14 cellular contexts compared by ENCODE assay signal in genomic region chr13:85508683-85509329, GRCh38.
DNase-seq lines count a peak whose midpoint lies in the region; ATAC-seq and TF ChIP-seq lines count a peak whose summit lies in the region.
"Had no signal": no experiment of that assay in that cellular context is flagged by ENCODE, and none has a peak within 500 bp of the region (broad histone marks: within the 10 kb centered on the region; RNA-seq: fewer than 3 reads in every experiment).

No MANE protein-coding gene starts in this region.

- peak overlapping the region; percentile 83 for H3K27ac ChIP-seq in RWPE2 (ENCODE audit: poor library complexity, severe bottlenecking)
- H3K27ac ChIP-seq: thoracic aorta had no signal

- H3K27me3 ChIP-seq in RWPE2 (ENCODE audit: insufficient read depth, poor library complexity, severe bottlenecking): no peaks in the 10 kb centered on the region

- H3K27ac Mint-ChIP-seq in progenitor cell of endocrine pancreas: peak overlapping the region; percentile 10
- no peak overlapping the region for H3K27ac Mint-ChIP-seq in activated T-helper 17 cell treated with anti-CD3 and anti-CD28 coated beads, Interleukin-2, amount 50 U/mL, for 72 hours
- H3K27ac Mint-ChIP-seq: activated naive CD8-positive, alpha-beta T cell had no signal

- H3K9me3 Mint-ChIP-seq in progenitor cell of endocrine pancreas (ENCODE audit: low read depth): peaks cover 4% of the 10 kb centered on the region
- H3K9me3 Mint-ChIP-seq in activated T-helper 17 cell treated with anti-CD3 and anti-CD28 coated beads, Interleukin-2, amount 50 U/mL, for 72 hours: no peaks in the 10 kb centered on the region
- H3K9me3 Mint-ChIP-seq: neural crest cell had no signal

- H3K4me3 ChIP-seq in RWPE2 (ENCODE audit: severe bottlenecking) (no peak overlapping the region), fibroblast of pulmonary artery (replicated peaks; ENCODE audit: low read depth, low read length) (no peak overlapping the region)
- H3K4me3 ChIP-seq: thoracic aorta had no signal

- no peak for ATAC-seq in RWPE2 (ENCODE audit: low read depth)
- no peak for ATAC-seq in activated T-helper 17 cell treated with anti-CD3 and anti-CD28 coated beads, Interleukin-2, amount 50 U/mL, for 72 hours (replicated peaks)
- ATAC-seq: left lobe of liver had no signal

- H3K27me3 Mint-ChIP-seq in progenitor cell of endocrine pancreas: no peaks in the 10 kb centered on the region
- no peaks in the 10 kb centered on the region for H3K27me3 Mint-ChIP-seq in activated T-helper 17 cell treated with anti-CD3 and anti-CD28 coated beads, Interleukin-2, amount 50 U/mL, for 72 hours
- H3K27me3 Mint-ChIP-seq: activated naive CD8-positive, alpha-beta T cell had no signal

- H3K9me3 ChIP-seq in RWPE2 (ENCODE audit: severe bottlenecking): no peaks in the 10 kb centered on the region
- H3K9me3 ChIP-seq: thoracic aorta had no signal

- H3K36me3 ChIP-seq in RWPE2 (ENCODE audit: low read depth): no peaks in the 10 kb centered on the region
- H3K36me3 ChIP-seq: thoracic aorta had no signal

- TF ChIP-seq CTCF in RWPE2 (IDR thresholded peaks at IDR 0.05; ENCODE audit: poor library complexity, severe bottlenecking): peak; percentile 6
- TF ChIP-seq CTCF in fibroblast of pulmonary artery (IDR thresholded peaks at IDR 0.05; ENCODE audit: low read length, missing control alignments): no peak
- TF ChIP-seq CTCF in progenitor cell of endocrine pancreas (IDR thresholded peaks at IDR 0.05; ENCODE audit: unreplicated experiment): no peak

- peaks cover 37% of the 10 kb centered on the region for H3K4me1 ChIP-seq in RWPE2 (ENCODE audit: insufficient read depth, poor library complexity, severe bottlenecking)

- peaks cover 32% of the 10 kb centered on the region for H3K4me1 Mint-ChIP-seq in progenitor cell of endocrine pancreas (ENCODE audit: low read depth)
- H3K4me1 Mint-ChIP-seq in activated T-helper 17 cell treated with anti-CD3 and anti-CD28 coated beads, Interleukin-2, amount 50 U/mL, for 72 hours: no peaks in the 10 kb centered on the region
- H3K4me1 Mint-ChIP-seq: neural crest cell had no signal

- no peak overlapping the region for H3K4me3 Mint-ChIP-seq in progenitor cell of endocrine pancreas (ENCODE audit: low read depth)
- H3K4me3 Mint-ChIP-seq in activated T-helper 17 cell treated with anti-CD3 and anti-CD28 coated beads, Interleukin-2, amount 50 U/mL, for 72 hours: no peak overlapping the region
- H3K4me3 Mint-ChIP-seq: activated naive CD8-positive, alpha-beta T cell; neural crest cell had no signal

- peak; percentile 0 for DNase-seq in DMS 273 (lab: John Stamatoyannopoulos, UW; ENCODE audit: unreplicated experiment)
- DNase-seq in DMS 273 treated with DMSO at 0.1 percent for 48 hours (lab: John Stamatoyannopoulos, UW): no peak
- no peak for DNase-seq in RWPE2 (ENCODE audit: low spot score)
- DNase-seq in fibroblast of pulmonary artery (ENCODE audit: low read depth): peak; percentile 12
- no peak for DNase-seq in progenitor cell of endocrine pancreas (ENCODE audit: low spot score, unreplicated experiment)
- no peak for DNase-seq in activated naive CD4-positive, alpha-beta T cell treated with Interleukin-2 at 50 U/mL for 16 hours
- DNase-seq in GF-D8 (lab: John Stamatoyannopoulos, UW): no peak
- DNase-seq: 8988T, NCI-H446 treated with DMSO at 0.1 percent for 48 hours had no signal

- no peaks in the 10 kb centered on the region for H3K36me3 Mint-ChIP-seq in progenitor cell of endocrine pancreas (ENCODE audit: insufficient read depth)
- H3K36me3 Mint-ChIP-seq in activated T-helper 17 cell treated with anti-CD3 and anti-CD28 coated beads, Interleukin-2, amount 50 U/mL, for 72 hours (ENCODE audit: low read depth): no peaks in the 10 kb centered on the region
- H3K36me3 Mint-ChIP-seq: activated naive CD8-positive, alpha-beta T cell had no signal

Comparison
In these comparisons a context has a peak if more than half of its experiments do, and no peak if none do; other contexts are left out.
1. DNase-seq: peak in DMS 273 (single experiment) and fibroblast of pulmonary artery (single experiment); none in DMS 273 treated with DMSO at 0.1 percent for 48 hours (single experiment), RWPE2 (single experiment), progenitor cell of endocrine pancreas (single experiment), activated naive CD4-positive, alpha-beta T cell treated with Interleukin-2 at 50 U/mL for 16 hours (single experiment) and GF-D8 (single experiment).